Comparison of ENCODE assay signal across 8 cellular contexts in genomic region chr4:102869569-102870227, GRCh38. TPM values are rescaled to one million over a fixed set of nuclear protein-coding genes. Genes with fewer than 3 reads are reported as not detected.
DNase-seq lines count a peak whose midpoint lies in the region; ATAC-seq, FAIRE-seq and TF ChIP-seq lines count a peak whose summit lies in the region.

No MANE protein-coding gene starts in this region.

- FAIRE-seq in pancreas (lab: Jason Lieb, UNC): no peak

- H3K27ac ChIP-seq in SU-DHL-6 (ENCODE audit: low read depth, low read length) (peak overlapping the region; percentile 99), pancreas (peak overlapping the region; percentile 86 to 98 (median 94))

- TF ChIP-seq CTCF in SU-DHL-6 (IDR thresholded peaks at IDR 0.05; ENCODE audit: insufficient read depth, low read length, poor library complexity, severe bottlenecking) (no peak), epithelial cell of proximal tubule (conservative IDR thresholded peaks at IDR 0.05; ENCODE audit: low read depth, low read length) (no peak), pancreas (IDR thresholded peaks at IDR 0.05) (no peak)

- ATAC-seq in HG02943 (IDR thresholded peaks at IDR 0.05; ENCODE audit: low read depth, unreplicated experiment) (peak; percentile 39), pancreas (peak; percentile 0 to 12 (median 6))

- peaks cover 75% of the 10 kb centered on the region for H3K79me2 ChIP-seq in SU-DHL-6 (ENCODE audit: insufficient read depth, low read length)

- H3K9ac ChIP-seq in SU-DHL-6 (ENCODE audit: low read length): peak overlapping the region; percentile 70

- H3K9me2 ChIP-seq in SU-DHL-6 (replicated peaks; ENCODE audit: insufficient read depth, low read length): no peaks in the 10 kb centered on the region

- H2AFZ ChIP-seq in SU-DHL-6 (ENCODE audit: low read depth, low read length, severe bottlenecking): peak overlapping the region; percentile 9

- peaks cover 10% of the 10 kb centered on the region for H3F3A ChIP-seq in SU-DHL-6 (ENCODE audit: insufficient read depth)

- WGBS in pancreas, 2 donors: 1 to 3% methylated on average over 19 of the region's 19 CpGs

- peak overlapping the region; percentile 90 for H3K4me2 ChIP-seq in SU-DHL-6 (ENCODE audit: low read depth, low read length, poor library complexity, severe bottlenecking)

- peaks cover 0 to 16% (median 14%) of the 10 kb centered on the region in 3 donors for H3K4me1 ChIP-seq in pancreas

- peak; percentile 74 for DNase-seq in stimulated activated CD4-positive, alpha-beta T cell treated with anti-CD3 and anti-CD28 coated beads, Interleukin-2, amount 100 ng/mL, for 4 hours (ENCODE audit: low read depth)
- no peak for DNase-seq in stimulated activated CD4-positive, alpha-beta T cell treated with anti-CD3 and anti-CD28 coated beads, Interleukin-1b, Interleukin-23, amount 100 ng/mL, for 48 hours
- no peak for DNase-seq in epithelial cell of proximal tubule (ENCODE audit: low read depth)
- no peak for DNase-seq in pancreas
- no peak for DNase-seq in NCI-H1436 treated with DMSO at 0.1 percent for 48 hours (lab: John Stamatoyannopoulos, UW)
- DNase-seq in DMS 273 treated with DMSO at 0.1 percent for 48 hours (lab: John Stamatoyannopoulos, UW): no peak

- intact Hi-C loops in pancreas (cut with DNase I): no loop called here

- H3K27me3 ChIP-seq in SU-DHL-6 (ENCODE audit: low read length) (no peaks in the 10 kb centered on the region), pancreas (no peaks in the 10 kb centered on the region)

- H3K9me3 ChIP-seq in SU-DHL-6 (ENCODE audit: insufficient read depth, low read length) (no peaks in the 10 kb centered on the region), pancreas (no peaks in the 10 kb centered on the region)

- H3K36me3 ChIP-seq in SU-DHL-6 (ENCODE audit: low read length) (peaks cover 4% of the 10 kb centered on the region; the same call in 1 of the 2 replicates), pancreas (no peaks in the 10 kb centered on the region)

- H3K4me3 ChIP-seq in SU-DHL-6 (ENCODE audit: insufficient read depth, low read length, poor library complexity, severe bottlenecking) (peak overlapping the region; percentile 71), epithelial cell of proximal tubule (ENCODE audit: low read depth, low read length) (peak overlapping the region; percentile 81), pancreas (peak overlapping the region; percentile 53 to 74 (median 58))

- no peaks in the 10 kb centered on the region for H4K20me1 ChIP-seq in SU-DHL-6 (ENCODE audit: low read depth, low read length)

RNA-seq across cellular contexts. Expression of gene CISD2, which starts 0.9 kb away (rescaled TPM):
- total RNA-seq in epithelial cell of proximal tubule (29.2 and 29.9 TPM in 2 replicates), pancreas (10 to 100 TPM; 10.2 to 21.1 (median 14.4) TPM)
- 10 to 100 TPM; 10.8 to 23.1 TPM for polyA plus RNA-seq in pancreas

RNA-seq across cellular contexts. Expression of gene UBE2D3, which starts 42.3 kb away (rescaled TPM):
- total RNA-seq in epithelial cell of proximal tubule (283 and 375 TPM in 2 replicates), pancreas (100 to 1,000 TPM in 5 of 6 donors, 10 to 100 TPM in 1; 90.6 to 141 (median 130) TPM)
- polyA plus RNA-seq in pancreas: 100 to 1,000 TPM in 1 of 2 donors, 10 to 100 TPM in 1; 98.2 to 137 TPM
